Comparison of ENCODE assay signal across 8 cellular contexts in the genomic region with DNA sequence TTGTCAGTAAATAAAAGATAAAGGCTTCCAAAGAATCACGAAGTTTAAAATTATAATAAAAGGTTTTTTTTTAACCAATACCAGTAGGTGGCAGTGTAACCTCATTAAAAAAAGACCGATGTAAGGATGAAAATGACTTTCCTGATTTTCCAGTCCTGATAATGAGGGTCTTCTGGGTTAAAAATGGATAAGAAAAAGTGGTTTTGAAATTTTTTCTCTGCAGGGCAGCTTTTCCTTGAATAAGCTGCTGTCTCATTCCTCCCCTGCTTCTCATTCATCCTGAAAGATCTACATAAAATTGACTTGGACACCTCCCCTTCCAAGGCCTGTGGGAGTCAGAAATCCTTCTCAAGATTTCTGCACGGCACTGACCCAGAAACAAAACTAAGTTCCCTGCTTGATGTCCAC. TPM values are rescaled to one million over a fixed set of nuclear protein-coding genes. Genes with fewer than 3 reads are reported as not detected.
DNase-seq lines count a peak whose midpoint lies in the region; ATAC-seq and TF ChIP-seq lines count a peak whose summit lies in the region.

No MANE protein-coding gene starts in this region.

- H3K4me3 ChIP-seq in Karpas-422 (ENCODE audit: low read length), result no peak overlapping the region
- H3K4me3 ChIP-seq in SK-N-MC, result peak overlapping the region; percentile 10; the same call in 1 of the 2 replicates
- no peak overlapping the region for H3K4me3 ChIP-seq in left ventricle myocardium inferior
- no peak overlapping the region for H3K4me3 ChIP-seq in thyroid gland (replicated peaks in 1 of 3)

- no peaks in the 10 kb centered on the region for H4K20me1 ChIP-seq in Karpas-422 (ENCODE audit: insufficient read depth, low read depth, low read length)

- peak; percentile 11 for DNase-seq in DMS 273 treated with DMSO at 0.1 percent for 48 hours (lab: John Stamatoyannopoulos, UW)
- DNase-seq in Karpas-422, result peak; percentile 82
- DNase-seq in SK-N-MC (ENCODE audit: low read depth, low spot score), result peak; percentile 52
- no peak for DNase-seq in left ventricle myocardium inferior
- DNase-seq in thyroid gland, result peak; percentile 18 to 28

- H3K79me2 ChIP-seq in Karpas-422 (ENCODE audit: low read length), result no peaks in the 10 kb centered on the region

- ATAC-seq in GM18909 (IDR thresholded peaks at IDR 0.05; ENCODE audit: poor library complexity, unreplicated experiment) (no peak), GM21825 (IDR thresholded peaks at IDR 0.05; ENCODE audit: unreplicated experiment) (no peak), GM18873 (IDR thresholded peaks at IDR 0.05; ENCODE audit: low FRiP score, unreplicated experiment) (no peak)

- no peaks in the 10 kb centered on the region for H3K36me3 ChIP-seq in Karpas-422 (ENCODE audit: insufficient read depth, low read length)
- no peaks in the 10 kb centered on the region for H3K36me3 ChIP-seq in SK-N-MC (ENCODE audit: insufficient read depth, low read length)
- H3K36me3 ChIP-seq in left ventricle myocardium inferior, result no peaks in the 10 kb centered on the region
- H3K36me3 ChIP-seq in thyroid gland, result no peaks in the 10 kb centered on the region

- H3K27ac ChIP-seq in Karpas-422 (ENCODE audit: low read length) (no peak overlapping the region), SK-N-MC (peak overlapping the region; percentile 29; the same call in 1 of the 2 replicates), left ventricle myocardium inferior (replicated peaks) (peak overlapping the region; percentile 33), thyroid gland (peak overlapping the region in 1 of 3 donors; percentile 52)

- TF ChIP-seq POLR2A in thyroid gland (IDR thresholded peaks at IDR 0.05), result no peak

- H3K27me3 ChIP-seq in Karpas-422 (ENCODE audit: low read length) (no peaks in the 10 kb centered on the region), left ventricle myocardium inferior (ENCODE audit: low read depth) (no peaks in the 10 kb centered on the region), thyroid gland (no peaks in the 10 kb centered on the region)

- H3K9me3 ChIP-seq in Karpas-422 (ENCODE audit: low read length) (no peaks in the 10 kb centered on the region), SK-N-MC (ENCODE audit: low read depth, low read length) (no peaks in the 10 kb centered on the region), left ventricle myocardium inferior (replicated peaks) (no peaks in the 10 kb centered on the region), thyroid gland (no peaks in the 10 kb centered on the region)

- peak; percentile 66 for TF ChIP-seq CTCF in left ventricle myocardium inferior (IDR thresholded peaks at IDR 0.05; ENCODE audit: borderline replicate concordance)
- TF ChIP-seq CTCF in thyroid gland (IDR thresholded peaks at IDR 0.05), result peak; percentile 14 to 63 (median 50)

- no peaks in the 10 kb centered on the region for H3K9me2 ChIP-seq in Karpas-422 (replicated peaks; ENCODE audit: insufficient read depth, low read length)

- no peak overlapping the region for H3K4me2 ChIP-seq in Karpas-422 (ENCODE audit: low read depth, low read length, poor library complexity, severe bottlenecking)

- intact Hi-C loops in left ventricle myocardium inferior (cut with micrococcal nuclease) (no loop called here), thyroid gland (cut with DNase I) (no loop called here)

- WGBS in thyroid gland, 2 donors, result 2 to 7% methylated on average over 3 of the region's 3 CpGs

- H3K4me1 ChIP-seq in Karpas-422 (ENCODE audit: low read length), result peaks cover 6% of the 10 kb centered on the region
- H3K4me1 ChIP-seq in left ventricle myocardium inferior, result peaks cover 18% of the 10 kb centered on the region
- H3K4me1 ChIP-seq in thyroid gland, result peaks cover 0 to 8% of the 10 kb centered on the region in 2 donors

- no peak overlapping the region for H2AFZ ChIP-seq in Karpas-422 (ENCODE audit: low read length)

- no peak overlapping the region for H3K9ac ChIP-seq in Karpas-422 (ENCODE audit: low read length)
- peak overlapping the region; percentile 21 for H3K9ac ChIP-seq in SK-N-MC (ENCODE audit: insufficient read length)

RNA-seq across cellular contexts. Expression of a gene that starts 58.9 kb away (rescaled TPM):
- total RNA-seq in Karpas-422 (2014; rRNA removed; shearing (Covaris generic); ENCODE audit: low replicate concordance), result 35.3 and 63.7 TPM in 2 replicates
- total RNA-seq in left ventricle myocardium inferior, result 4.8 TPM
- 10 to 100 TPM; 27.4 to 40.2 (median 33.5) TPM for total RNA-seq in thyroid gland
